25 cellular contexts compared by ENCODE assay signal in the genomic region with DNA sequence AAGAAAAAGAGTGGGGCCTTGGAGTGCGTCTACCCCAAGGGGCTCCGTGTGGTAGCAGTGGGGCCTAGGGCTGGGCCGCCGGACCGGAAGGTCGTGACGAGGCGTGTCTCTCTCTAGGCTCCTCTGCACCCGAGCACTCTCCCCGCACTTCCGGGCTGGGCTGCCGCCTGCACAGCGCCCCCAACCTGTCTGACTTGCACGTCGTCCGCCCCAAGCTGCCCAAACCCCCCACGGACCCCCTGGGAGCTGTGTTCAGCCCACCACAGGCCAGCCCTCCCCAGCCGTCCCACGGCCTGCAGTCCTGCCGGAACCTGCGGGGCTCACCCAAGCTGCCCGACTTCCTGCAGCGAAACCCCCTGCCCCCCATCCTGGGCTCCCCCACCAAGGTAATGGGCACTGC.
"Had no signal": no experiment of that assay in that cellular context is flagged by ENCODE, and none has a peak within 500 bp of the region (broad histone marks: within the 10 kb centered on the region; RNA-seq: fewer than 3 reads in every experiment).

No MANE protein-coding gene starts in this region.

- H3K27ac Mint-ChIP-seq: activated naive CD4-positive, alpha-beta T cell treated with anti-CD3 and anti-CD28 coated beads, Interleukin-2, amount 50 U/mL, for 72 hours; activated T-cell treated with anti-CD3 and anti-CD28 coated beads, Interleukin-2, amount 50 U/mL, for 72 hours; natural killer cell; neural progenitor cell; T-helper 2 cell treated with Interferon-gamma antibody and Interleukin-4, amounts not matched to agents 5 μg/mL and 100 μg/mL, for 36 hours had no signal

- H3K4me3 Mint-ChIP-seq: activated T-cell treated with anti-CD3 and anti-CD28 coated beads, Interleukin-2, amount 50 U/mL, for 72 hours; natural killer cell; neural progenitor cell; T-helper 2 cell treated with Interferon-gamma antibody and Interleukin-4, amounts not matched to agents 5 μg/mL and 100 μg/mL, for 36 hours had no signal

- FAIRE-seq: islet of Langerhans, small intestine, urothelium cell line had no signal

- H3K9me3 ChIP-seq: breast epithelium, esophagus muscularis mucosa, heart right ventricle, left ventricle myocardium inferior, testis, transverse colon had no signal

- H2AFZ ChIP-seq: neural progenitor cell had no signal

- H3K4me2 ChIP-seq: neural progenitor cell had no signal

- H3K27ac ChIP-seq: breast epithelium, esophagus muscularis mucosa, foreskin keratinocyte, heart right ventricle, left ventricle myocardium inferior, neural progenitor cell, testis, transverse colon had no signal

- H3K9ac ChIP-seq: neural progenitor cell had no signal

- ATAC-seq: activated naive CD4-positive, alpha-beta T cell treated with anti-CD3 and anti-CD28 coated beads, Interleukin-2, amount 50 U/mL, for 72 hours; activated T-cell treated with anti-CD3 and anti-CD28 coated beads, Interleukin-2, amount 50 U/mL, for 72 hours; foreskin keratinocyte; heart right ventricle; natural killer cell; sciatic nerve had no signal

- H3K9me3 Mint-ChIP-seq: activated naive CD4-positive, alpha-beta T cell treated with anti-CD3 and anti-CD28 coated beads, Interleukin-2, amount 50 U/mL, for 72 hours; activated T-cell treated with anti-CD3 and anti-CD28 coated beads, Interleukin-2, amount 50 U/mL, for 72 hours; natural killer cell; neural progenitor cell; T-helper 2 cell treated with Interferon-gamma antibody and Interleukin-4, amounts not matched to agents 5 μg/mL and 100 μg/mL, for 36 hours had no signal

- DNase-seq: activated CD4-positive, alpha-beta T cell treated with anti-CD3 and anti-CD28 coated beads for 4 hours; activated CD4-positive, alpha-beta T cell treated with anti-CD3 and anti-CD28 coated beads, Interleukin-2, amount 50 U/mL, for 4 hours; activated naive CD4-positive, alpha-beta T cell; activated T-cell treated with anti-CD3 and anti-CD28 coated beads for 4 hours; activated T-cell treated with anti-CD3 and anti-CD28 coated beads, Interleukin-2, amount 50 U/mL, for 72 hours; central memory CD4-positive, alpha-beta T cell; foreskin keratinocyte; heart right ventricle; left ventricle myocardium inferior; mesendoderm; natural killer cell; small intestine; stimulated activated CD4-positive, alpha-beta T cell treated with anti-CD3 and anti-CD28 coated beads, Interleukin-15, amount 100 ng/mL, for 24 hours; stimulated activated naive CD4-positive, alpha-beta T cell treated with Interleukin-2 at 50 U/mL for 16 hours; testis; transverse colon had no signal

- H3K36me3 ChIP-seq: neural progenitor cell had no signal

- H3K27me3 ChIP-seq: breast epithelium, esophagus muscularis mucosa, foreskin keratinocyte, heart right ventricle, neural progenitor cell, testis, transverse colon had no signal

- H3K4me1 Mint-ChIP-seq: natural killer cell, neural progenitor cell had no signal

- H3K4me3 ChIP-seq: breast epithelium, esophagus muscularis mucosa, heart right ventricle, left ventricle myocardium inferior, lung, neural progenitor cell, testis, transverse colon had no signal

- H3K4me1 ChIP-seq: foreskin keratinocyte, neural progenitor cell had no signal

- H3K36me3 Mint-ChIP-seq: activated naive CD4-positive, alpha-beta T cell treated with anti-CD3 and anti-CD28 coated beads, Interleukin-2, amount 50 U/mL, for 72 hours; natural killer cell had no signal
